In the genomic region with DNA sequence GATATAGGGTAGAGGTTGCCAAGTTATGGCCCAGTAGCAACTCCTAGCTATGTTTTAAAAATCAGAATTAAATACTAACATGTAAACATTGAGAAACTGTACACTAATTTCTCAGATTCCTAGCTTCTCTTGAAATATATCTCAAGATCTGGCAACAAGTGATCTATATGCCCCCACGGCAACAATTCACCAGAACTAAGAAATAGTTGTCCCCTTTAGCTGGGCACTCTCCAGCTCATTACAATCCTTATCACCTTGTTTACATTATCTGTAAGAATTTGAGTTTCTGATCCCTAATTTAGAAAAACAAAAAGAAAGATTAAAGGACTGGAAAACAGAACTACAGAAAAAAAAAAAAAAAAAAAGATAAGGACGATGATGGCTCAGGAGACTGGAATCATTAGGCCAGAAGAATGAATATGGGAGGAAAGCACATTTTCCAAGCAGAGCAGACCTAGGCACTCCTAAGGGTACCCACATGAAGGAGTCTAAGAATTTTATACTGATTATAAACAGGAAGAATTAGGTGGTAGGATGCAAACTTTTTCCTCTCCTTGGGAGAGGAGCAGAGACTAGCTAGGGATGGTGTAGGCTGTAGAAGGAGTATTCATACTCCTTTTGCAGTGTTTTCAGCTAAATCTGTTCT, we compare ENCODE assay signal across 1 cellular context.
TF ChIP-seq lines count a peak whose summit lies in the region.

No MANE protein-coding gene starts in this region.

TF ChIP-seq in HEK293, 187 proteins besides CTCF, POLR2A, EP300 and RAD21 (continued from another document):
- TF ChIP-seq, protein P1, sequence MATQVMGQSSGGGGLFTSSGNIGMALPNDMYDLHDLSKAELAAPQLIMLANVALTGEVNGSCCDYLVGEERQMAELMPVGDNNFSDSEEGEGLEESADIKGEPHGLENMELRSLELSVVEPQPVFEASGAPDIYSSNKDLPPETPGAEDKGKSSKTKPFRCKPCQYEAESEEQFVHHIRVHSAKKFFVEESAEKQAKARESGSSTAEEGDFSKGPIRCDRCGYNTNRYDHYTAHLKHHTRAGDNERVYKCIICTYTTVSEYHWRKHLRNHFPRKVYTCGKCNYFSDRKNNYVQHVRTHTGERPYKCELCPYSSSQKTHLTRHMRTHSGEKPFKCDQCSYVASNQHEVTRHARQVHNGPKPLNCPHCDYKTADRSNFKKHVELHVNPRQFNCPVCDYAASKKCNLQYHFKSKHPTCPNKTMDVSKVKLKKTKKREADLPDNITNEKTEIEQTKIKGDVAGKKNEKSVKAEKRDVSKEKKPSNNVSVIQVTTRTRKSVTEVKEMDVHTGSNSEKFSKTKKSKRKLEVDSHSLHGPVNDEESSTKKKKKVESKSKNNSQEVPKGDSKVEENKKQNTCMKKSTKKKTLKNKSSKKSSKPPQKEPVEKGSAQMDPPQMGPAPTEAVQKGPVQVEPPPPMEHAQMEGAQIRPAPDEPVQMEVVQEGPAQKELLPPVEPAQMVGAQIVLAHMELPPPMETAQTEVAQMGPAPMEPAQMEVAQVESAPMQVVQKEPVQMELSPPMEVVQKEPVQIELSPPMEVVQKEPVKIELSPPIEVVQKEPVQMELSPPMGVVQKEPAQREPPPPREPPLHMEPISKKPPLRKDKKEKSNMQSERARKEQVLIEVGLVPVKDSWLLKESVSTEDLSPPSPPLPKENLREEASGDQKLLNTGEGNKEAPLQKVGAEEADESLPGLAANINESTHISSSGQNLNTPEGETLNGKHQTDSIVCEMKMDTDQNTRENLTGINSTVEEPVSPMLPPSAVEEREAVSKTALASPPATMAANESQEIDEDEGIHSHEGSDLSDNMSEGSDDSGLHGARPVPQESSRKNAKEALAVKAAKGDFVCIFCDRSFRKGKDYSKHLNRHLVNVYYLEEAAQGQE (tag by site-specific recombination; IDR thresholded peaks at IDR 0.05): no peak
- no peak for TF ChIP-seq ZNF10 (tag by site-specific recombination; IDR thresholded peaks at IDR 0.05)
- TF ChIP-seq, protein P2, sequence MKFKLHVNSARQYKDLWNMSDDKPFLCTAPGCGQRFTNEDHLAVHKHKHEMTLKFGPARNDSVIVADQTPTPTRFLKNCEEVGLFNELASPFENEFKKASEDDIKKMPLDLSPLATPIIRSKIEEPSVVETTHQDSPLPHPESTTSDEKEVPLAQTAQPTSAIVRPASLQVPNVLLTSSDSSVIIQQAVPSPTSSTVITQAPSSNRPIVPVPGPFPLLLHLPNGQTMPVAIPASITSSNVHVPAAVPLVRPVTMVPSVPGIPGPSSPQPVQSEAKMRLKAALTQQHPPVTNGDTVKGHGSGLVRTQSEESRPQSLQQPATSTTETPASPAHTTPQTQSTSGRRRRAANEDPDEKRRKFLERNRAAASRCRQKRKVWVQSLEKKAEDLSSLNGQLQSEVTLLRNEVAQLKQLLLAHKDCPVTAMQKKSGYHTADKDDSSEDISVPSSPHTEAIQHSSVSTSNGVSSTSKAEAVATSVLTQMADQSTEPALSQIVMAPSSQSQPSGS (tag by site-specific recombination; IDR thresholded peaks at IDR 0.05; ENCODE audit: low read depth): no peak
